In the genomic region with DNA sequence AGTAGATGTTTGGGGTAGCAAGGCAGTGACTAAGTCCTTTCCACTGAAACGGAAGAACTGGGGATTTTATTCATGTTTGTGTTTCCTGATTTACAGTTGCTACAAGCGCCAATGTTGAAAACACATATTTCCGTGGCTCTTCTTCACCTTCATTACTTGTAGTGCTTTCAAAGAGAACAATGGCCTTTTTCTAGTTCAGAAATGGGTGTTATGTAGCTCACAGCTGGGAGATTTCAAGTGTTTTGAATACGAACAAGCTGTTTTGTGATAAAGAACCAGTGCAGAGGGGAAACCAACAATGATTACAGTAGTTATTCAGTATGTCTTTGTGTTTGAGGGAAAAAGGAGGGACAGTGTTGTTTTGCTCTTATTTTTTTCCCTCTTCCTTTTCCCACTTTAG, we compare ENCODE assay signal across 17 cellular contexts.
A peak's percentile ranks its signal among the peaks of the same experiment; 100 is the strongest.
DNase-seq lines count a peak whose midpoint lies in the region; ATAC-seq and TF ChIP-seq lines count a peak whose summit lies in the region.
"Had no signal": no experiment of that assay in that cellular context is flagged by ENCODE, and none has a peak within 500 bp of the region (broad histone marks: within the 10 kb centered on the region; RNA-seq: fewer than 3 reads in every experiment).

No MANE protein-coding gene starts in this region.

- H3K36me3 ChIP-seq in HUES64 (ENCODE audit: insufficient read depth, low read length), result no peaks in the 10 kb centered on the region
- no peaks in the 10 kb centered on the region for H3K36me3 ChIP-seq in spleen
- H3K36me3 ChIP-seq: SJCRH30 had no signal

- no peaks in the 10 kb centered on the region for H3K9me3 ChIP-seq in HUES64 (ENCODE audit: insufficient read depth, low read depth, low read length)
- H3K9me3 ChIP-seq in spleen, result no peaks in the 10 kb centered on the region
- H3K9me3 ChIP-seq: SJCRH30 had no signal

- H3K4me1 ChIP-seq in HUES64 (ENCODE audit: insufficient read depth, low read length) (peaks cover 12% of the 10 kb centered on the region), spleen (no peaks in the 10 kb centered on the region)
- H3K4me1 ChIP-seq: SJCRH30 had no signal

- H3K27ac ChIP-seq in HUES64 (ENCODE audit: low read depth, low read length) (peak overlapping the region; percentile 38; the same call in 1 of the 2 replicates), spleen (no peak overlapping the region)
- H3K27ac ChIP-seq: KMS-11, RWPE1, SJCRH30 had no signal

- ATAC-seq in GM21825 (IDR thresholded peaks at IDR 0.05; ENCODE audit: unreplicated experiment), result no peak

- DNase-seq in NCI-H526 (lab: John Stamatoyannopoulos, UW) (peak; percentile 2 to 57), globus pallidus (ENCODE audit: low spot score) (peak; percentile 5), pons (ENCODE audit: low spot score) (peak; percentile 47), spleen (no peak), DMS53 (lab: John Stamatoyannopoulos, UW) (no peak)
- DNase-seq: CD4-positive, CD25-positive, alpha-beta regulatory T cell; GOT3; NCI-H1092; NCI-H146; NCI-H2081; NCI-H345; NCI-H774 had no signal

- H3K4me3 ChIP-seq in HUES64 (ENCODE audit: low read length) (no peak overlapping the region), spleen (no peak overlapping the region)
- H3K4me3 ChIP-seq: SJCRH30 had no signal

- H3K9ac ChIP-seq in HUES64 (ENCODE audit: low read depth, low read length), result peak overlapping the region; percentile 41; the same call in 1 of the 2 replicates
- H3K9ac ChIP-seq: KMS-11 had no signal

- 71% methylated on average over 4 of the region's 4 CpGs for WGBS in HUES64
- 69 to 83% (median 71%) methylated on average over 4 of the region's 4 CpGs for WGBS in spleen, 5 donors

- H3K27me3 ChIP-seq in HUES64 (ENCODE audit: insufficient read depth, low read length), result no peaks in the 10 kb centered on the region
- H3K27me3 ChIP-seq in spleen (replicated peaks in 1 of 7), result no peaks in the 10 kb centered on the region
- H3K27me3 ChIP-seq: SJCRH30 had no signal

- intact Hi-C loops in spleen (cut with DNase I; ENCODE audit: low total_unique reads), result no loop called here

- no peak for TF ChIP-seq POLR2A in spleen (IDR thresholded peaks at IDR 0.05)

- no peak for TF ChIP-seq CTCF in spleen (IDR thresholded peaks at IDR 0.05 in 8 of 11, conservative IDR thresholded peaks at IDR 0.05 in 3 of 11)

Comparison
In these comparisons a context has a peak if more than half of its experiments do, and no peak if none do; other contexts are left out.
1. DNase-seq: peak in NCI-H526 (2 of 2), globus pallidus (single experiment) and pons (single experiment); none in spleen (single experiment) and DMS53 (single experiment).